24 cellular contexts compared by ENCODE assay signal in genomic region chr20:47934761-47935160, GRCh38.
DNase-seq lines count a peak whose midpoint lies in the region; ATAC-seq, FAIRE-seq and TF ChIP-seq lines count a peak whose summit lies in the region.
"Had no signal": no experiment of that assay in that cellular context is flagged by ENCODE, and none has a peak within 500 bp of the region (broad histone marks: within the 10 kb centered on the region; RNA-seq: fewer than 3 reads in every experiment).

No MANE protein-coding gene starts in this region.

- no peaks in the 10 kb centered on the region for H3K9me3 ChIP-seq in RWPE2 (ENCODE audit: severe bottlenecking)
- H3K9me3 ChIP-seq: Peyer's patch, SJSA1 had no signal

- H3K4me3 ChIP-seq in RWPE2 (ENCODE audit: severe bottlenecking): no peak overlapping the region
- H3K4me3 ChIP-seq in epithelial cell of esophagus (ENCODE audit: low read length): no peak overlapping the region
- H3K4me3 ChIP-seq: K562, Peyer's patch, SJSA1 had no signal

- H3K4me1 ChIP-seq in RWPE2 (ENCODE audit: insufficient read depth, poor library complexity, severe bottlenecking): peaks cover 16% of the 10 kb centered on the region
- H3K4me1 ChIP-seq: Peyer's patch, SJSA1 had no signal

- FAIRE-seq in GM12891 (lab: Jason Lieb, UNC): no peak
- FAIRE-seq: GM12892, GM18507, HepG2, K562 had no signal

- H3K36me3 ChIP-seq in RWPE2 (ENCODE audit: low read depth): no peaks in the 10 kb centered on the region
- H3K36me3 ChIP-seq: Peyer's patch, SJSA1 had no signal

- TF ChIP-seq CTCF in RWPE2 (IDR thresholded peaks at IDR 0.05; ENCODE audit: poor library complexity, severe bottlenecking): no peak
- no peak for TF ChIP-seq CTCF in epithelial cell of esophagus (IDR thresholded peaks at IDR 0.05; ENCODE audit: insufficient read depth, low read depth, low read length, missing control alignments)

- H3K27me3 ChIP-seq in RWPE2 (ENCODE audit: insufficient read depth, poor library complexity, severe bottlenecking): no peaks in the 10 kb centered on the region
- H3K27me3 ChIP-seq: Peyer's patch had no signal

- peak overlapping the region; percentile 11 for H3K27ac ChIP-seq in RWPE2 (ENCODE audit: poor library complexity, severe bottlenecking)
- H3K27ac ChIP-seq: Peyer's patch, SJSA1 had no signal

- no peak for TF ChIP-seq POLR2A in GM12891 (IDR thresholded peaks at IDR 0.05; ENCODE audit: low read depth, low read length)

- DNase-seq in M059J (ENCODE audit: low read depth) (peak; percentile 78), RWPE2 (ENCODE audit: low spot score) (no peak), epithelial cell of esophagus (ENCODE audit: low read depth) (peak; percentile 86), iPS-NIHi11 (ENCODE audit: low spot score) (no peak), GM12891 (ENCODE audit: insufficient read length, low spot score) (no peak)
- DNase-seq: CD4-positive, alpha-beta T cell; DND-41; H7; NCI-H1092 treated with DMSO at 0.1 percent for 48 hours; NCI-H1436 treated with DMSO at 0.1 percent for 48 hours; NCI-H1930; NCI-H2227 treated with DMSO at 0.1 percent for 48 hours; NCI-H510A; NK-92 treated with Interleukin-12 subunit alpha and Interleukin-12 subunit beta, amount 100 ng/mL, for 24 hours; Peyer's patch; T-helper 1 cell had no signal

- peak; percentile 75 for ATAC-seq in RWPE2 (ENCODE audit: low read depth)
- no peak for ATAC-seq in HG03135 (IDR thresholded peaks at IDR 0.05; ENCODE audit: unreplicated experiment)
- no peak for ATAC-seq in GM18861 (IDR thresholded peaks at IDR 0.05; ENCODE audit: unreplicated experiment)
- ATAC-seq: HepG2, K562, Right ventricle myocardium inferior had no signal

TF ChIP-seq in GM12891, 5 proteins besides CTCF, POLR2A, EP300 and RAD21:
- TF ChIP-seq SPI1 (IDR thresholded peaks at IDR 0.05; ENCODE audit: low read depth, low read length) (no peak), POLR2AphosphoS5 (IDR thresholded peaks at IDR 0.05; ENCODE audit: low read depth, low read length) (no peak), POU2F2 (IDR thresholded peaks at IDR 0.05; ENCODE audit: low read depth, low read length) (no peak), TAF1 (IDR thresholded peaks at IDR 0.05; ENCODE audit: low read depth, low read length) (no peak), PAX5 (IDR thresholded peaks at IDR 0.05; ENCODE audit: insufficient read depth, low read length, severe bottlenecking) (no peak)

Comparison
In these comparisons a context has a peak if more than half of its experiments do, and no peak if none do; other contexts are left out.
1. DNase-seq: peak in M059J (single experiment) and epithelial cell of esophagus (single experiment); none in RWPE2 (single experiment), iPS-NIHi11 (single experiment) and GM12891 (single experiment).